8 cellular contexts compared by ENCODE assay signal in genomic region chr11:128582496-128583366, GRCh38. TPM values are rescaled to one million over a fixed set of nuclear protein-coding genes. Genes with fewer than 3 reads are reported as not detected.
A peak's percentile ranks its signal among the peaks of the same experiment; 100 is the strongest.
DNase-seq lines count a peak whose midpoint lies in the region; ATAC-seq and TF ChIP-seq lines count a peak whose summit lies in the region.

No MANE protein-coding gene starts in this region.

- no peak overlapping the region for H2AFZ ChIP-seq in Karpas-422 (ENCODE audit: low read length)

- H3K9me2 ChIP-seq in Karpas-422 (replicated peaks; ENCODE audit: insufficient read depth, low read length): no peaks in the 10 kb centered on the region

- H3K79me2 ChIP-seq in Karpas-422 (ENCODE audit: low read length): no peaks in the 10 kb centered on the region

- no peaks in the 10 kb centered on the region for H3K36me3 Mint-ChIP-seq in CD4-positive, alpha-beta memory T cell

- no peak for TF ChIP-seq CTCF in AG10803 (conservative IDR thresholded peaks at IDR 0.05; ENCODE audit: low read length)
- no peak for TF ChIP-seq CTCF in astrocyte of the cerebellum (IDR thresholded peaks at IDR 0.05; ENCODE audit: low read depth, low read length, missing control alignments)

- intact Hi-C loops in CD4-positive, alpha-beta memory T cell (cut with micrococcal nuclease): no loop called here

- H3K27ac Mint-ChIP-seq in CD4-positive, alpha-beta memory T cell: no peak overlapping the region

- H3K4me3 ChIP-seq in AG10803 (ENCODE audit: low read length) (no peak overlapping the region), astrocyte of the cerebellum (ENCODE audit: low read depth, low read length) (no peak overlapping the region), Karpas-422 (ENCODE audit: low read length) (no peak overlapping the region)
- no peak overlapping the region for H3K4me3 ChIP-seq in CD4-positive, alpha-beta memory T cell (ENCODE audit: low read length in 2 of 2)

- no peaks in the 10 kb centered on the region for H3K36me3 ChIP-seq in CD4-positive, alpha-beta memory T cell (ENCODE audit: insufficient read depth, low read length)
- no peaks in the 10 kb centered on the region for H3K36me3 ChIP-seq in Karpas-422 (ENCODE audit: insufficient read depth, low read length)

- POLR2A ChIA-PET in CD4-positive, alpha-beta memory T cell (lab: Charles Lee; ENCODE audit: partially characterized antibody): no interaction called here

- no peak overlapping the region for H3K4me2 ChIP-seq in Karpas-422 (ENCODE audit: low read depth, low read length, poor library complexity, severe bottlenecking)

- no peaks in the 10 kb centered on the region for H3K9me3 Mint-ChIP-seq in CD4-positive, alpha-beta memory T cell

- in situ Hi-C loops in astrocyte of the cerebellum (cut with HindIII; ENCODE audit: low sequenced_read_pairs): no loop called here

- H3K9ac ChIP-seq in Karpas-422 (ENCODE audit: low read length): no peak overlapping the region

- CTCF ChIA-PET in CD4-positive, alpha-beta memory T cell (lab: Charles Lee; ENCODE audit: partially characterized antibody): interaction anchor here (0.6 kb wide), 1 partner anchor 412 kb away, joined by 5 read pairs; no protein-coding TSS in a partner anchor

- no peaks in the 10 kb centered on the region for H3K9me3 ChIP-seq in CD4-positive, alpha-beta memory T cell (ENCODE audit: control insufficient read depth in 1 of 2, low read length in 2 of 2)
- H3K9me3 ChIP-seq in Karpas-422 (ENCODE audit: low read length): no peaks in the 10 kb centered on the region

- H3K4me1 ChIP-seq in CD4-positive, alpha-beta memory T cell (ENCODE audit: insufficient read depth, low read length): peaks cover 5% of the 10 kb centered on the region
- H3K4me1 ChIP-seq in Karpas-422 (ENCODE audit: low read length): peaks cover 3% of the 10 kb centered on the region; the same call in 1 of the 2 replicates

- no peak overlapping the region for H3K27ac ChIP-seq in CD4-positive, alpha-beta memory T cell (ENCODE audit: low read depth, low read length)
- H3K27ac ChIP-seq in Karpas-422 (ENCODE audit: low read length): no peak overlapping the region

- no peak for ATAC-seq in HG03039 (IDR thresholded peaks at IDR 0.05; ENCODE audit: unreplicated experiment)

- peaks cover 10 to 32% (median 20%) of the 10 kb centered on the region in 4 donors for H3K4me1 Mint-ChIP-seq in CD4-positive, alpha-beta memory T cell

- peak overlapping the region in 1 of 8 donors; percentile 49 for H3K4me3 Mint-ChIP-seq in CD4-positive, alpha-beta memory T cell

- DNase-seq in AG10803 (ENCODE audit: low read depth): peak; percentile 91
- peak; percentile 8 for DNase-seq in HS-27A (ENCODE audit: low read depth)
- peak; percentile 91 for DNase-seq in astrocyte of the cerebellum (ENCODE audit: low read depth)
- DNase-seq in kidney tubule cell (ENCODE audit: low spot score): peak; percentile 90
- DNase-seq in GDM1 (lab: John Stamatoyannopoulos, UW): no peak
- DNase-seq in CD4-positive, alpha-beta memory T cell: no peak
- DNase-seq in Karpas-422: no peak

- no peaks in the 10 kb centered on the region for H4K20me1 ChIP-seq in Karpas-422 (ENCODE audit: insufficient read depth, low read depth, low read length)

- no peaks in the 10 kb centered on the region for H3K27me3 ChIP-seq in CD4-positive, alpha-beta memory T cell (ENCODE audit: insufficient read depth, low read length)
- no peaks in the 10 kb centered on the region for H3K27me3 ChIP-seq in Karpas-422 (ENCODE audit: low read length)

- H3K27me3 Mint-ChIP-seq in CD4-positive, alpha-beta memory T cell: peaks cover 0 to 3% of the 10 kb centered on the region in 2 donors

RNA-seq across cellular contexts. Expression of gene ETS1, which starts 4.6 kb away (rescaled TPM):
- 100 to 1,000 TPM; 732 to 761 TPM for total RNA-seq in CD4-positive, alpha-beta memory T cell
- polyA plus RNA-seq in CD4-positive, alpha-beta memory T cell: 100 to 1,000 TPM; 435 to 454 TPM
- 129 and 135 TPM in 2 replicates for total RNA-seq in Karpas-422 (2014; rRNA removed; shearing (Covaris generic); ENCODE audit: low replicate concordance)

Comparison
In these comparisons a context has a peak if more than half of its experiments do, and no peak if none do; other contexts are left out.
1. DNase-seq: peak in AG10803 (single experiment), HS-27A (single experiment), astrocyte of the cerebellum (single experiment) and kidney tubule cell (single experiment); none in GDM1 (single experiment), CD4-positive, alpha-beta memory T cell (0 of 5) and Karpas-422 (single experiment).